ENCODE assay signal across 8 cellular contexts in genomic region chr18:57586243-57587049, GRCh38. TPM values are rescaled to one million over a fixed set of nuclear protein-coding genes. Genes with fewer than 3 reads are reported as not detected.
A peak's percentile ranks its signal among the peaks of the same experiment; 100 is the strongest.
DNase-seq lines count a peak whose midpoint lies in the region; ATAC-seq and TF ChIP-seq lines count a peak whose summit lies in the region.

TSS of gene FECH (minus strand) at chr18:57586702. CDS start at chr18:57586620, 82 bp downstream.

- peaks cover 15% of the 10 kb centered on the region for H3K4me1 ChIP-seq in ACC112 (ENCODE audit: control insufficient read depth, insufficient read depth, low read length, unreplicated experiment)
- H3K4me1 ChIP-seq in right lobe of liver, result peaks cover 0 to 10% (median 5%) of the 10 kb centered on the region in 4 donors

- H2AFZ ChIP-seq in ACC112 (ENCODE audit: low read length, unreplicated experiment), result peak within 1 kb of the TSS; percentile 88

- ATAC-seq in HG03064 (IDR thresholded peaks at IDR 0.05; ENCODE audit: low read depth, unreplicated experiment) (peak; percentile 90), right lobe of liver (peak; percentile 97 to 100 (median 99))

- no peaks in the 10 kb centered on the region for H3K27me3 ChIP-seq in ACC112 (ENCODE audit: insufficient read depth, low read length)
- no peaks in the 10 kb centered on the region for H3K27me3 ChIP-seq in right lobe of liver

- TF ChIP-seq POLR2A in GM18526 (IDR thresholded peaks at IDR 0.05; ENCODE audit: extremely low read depth, insufficient read length) (peak; percentile 58), right lobe of liver (IDR thresholded peaks at IDR 0.05) (peak; percentile 93)

- H3K36me3 ChIP-seq in ACC112 (ENCODE audit: insufficient read depth, low read length) (no peaks in the 10 kb centered on the region), right lobe of liver (peaks cover 0 to 5% (median 0%) of the 10 kb centered on the region in 4 donors)

- H3K4me3 ChIP-seq in ACC112 (ENCODE audit: low read depth, low read length) (peak within 1 kb of the TSS; percentile 91), right lobe of liver (peak within 1 kb of the TSS; percentile 77 to 89 (median 85))

- WGBS in right lobe of liver (ENCODE audit: insufficient coverage, low coverage, low lambda C conversion rate, missing lambda C conversion rate), result 3% methylated on average over 9 of the region's 80 CpGs

- intact Hi-C loops in right lobe of liver (cut with DNase I), result no loop called here

- DNase-seq in NCI-H510A (lab: John Stamatoyannopoulos, UW) (peak; percentile 34), dermis microvascular lymphatic vessel endothelial cell (ENCODE audit: low read depth in 2 of 2) (peak; percentile 33 to 78), right lobe of liver (peak; percentile 91 to 94 (median 92))
- peak; percentile 34 to 41 for DNase-seq in activated CD4-positive, alpha-beta T cell treated with anti-CD3 and anti-CD28 coated beads, Interleukin-2, amount 50 U/mL, for 4 hours
- peak; percentile 56 to 65 for DNase-seq in stimulated activated CD4-positive, alpha-beta T cell treated with anti-CD3 and anti-CD28 coated beads, Interleukin-4, amount 100 ng/mL, for 4 hours

- H3K79me2 ChIP-seq in ACC112 (ENCODE audit: control insufficient read depth, insufficient read depth, low read length, unreplicated experiment), result peaks cover 9% of the 10 kb centered on the region

- peak in 2 of 4 donors; percentile 14 to 20 for TF ChIP-seq CTCF in right lobe of liver (IDR thresholded peaks at IDR 0.05)

- peak within 1 kb of the TSS; percentile 39 for H3K27ac ChIP-seq in ACC112 (ENCODE audit: low read depth, low read length)
- H3K27ac ChIP-seq in right lobe of liver, result peak within 1 kb of the TSS; percentile 59 to 77 (median 75)

- no peaks in the 10 kb centered on the region for H3K9me3 ChIP-seq in right lobe of liver

RNA-seq across cellular contexts. Expression of gene FECH, which starts in this region (rescaled TPM):
- total RNA-seq in dermis microvascular lymphatic vessel endothelial cell, result 34.9 and 47.6 TPM in 2 replicates
- 10 to 100 TPM; 30.1 to 73.9 (median 38.7) TPM for total RNA-seq in right lobe of liver

Comparison
In these comparisons a context has a peak if more than half of its experiments do, and no peak if none do; other contexts are left out.
1. Peak in every context shown above with its lines: DNase-seq, ATAC-seq, H3K4me3 ChIP-seq and H3K27ac ChIP-seq.
2. DNase-seq: peak in every context shown above with its lines; median percentile 92 in right lobe of liver; 60 in stimulated activated CD4-positive, alpha-beta T cell treated with anti-CD3 and anti-CD28 coated beads, Interleukin-4, amount 100 ng/mL, for 4 hours; 56 in dermis microvascular lymphatic vessel endothelial cell; 38 in activated CD4-positive, alpha-beta T cell treated with anti-CD3 and anti-CD28 coated beads, Interleukin-2, amount 50 U/mL, for 4 hours; 34 in NCI-H510A.